Comparison of ENCODE assay signal across 1 cellular context in genomic region chr3:29331830-29332637, GRCh38.
TF ChIP-seq lines count a peak whose summit lies in the region.

No MANE protein-coding gene starts in this region.

TF ChIP-seq in GM23338, 12 proteins besides CTCF, POLR2A, EP300 and RAD21 (continued from another document):
- TF ChIP-seq ZNF462 (CRISPR knock-in tag; IDR thresholded peaks at IDR 0.05) (no peak), POLR2AphosphoS5 (IDR thresholded peaks at IDR 0.05; ENCODE audit: low read depth) (no peak), ETS1 (IDR thresholded peaks at IDR 0.05) (no peak), NANOG (IDR thresholded peaks at IDR 0.05; ENCODE audit: borderline replicate concordance) (no peak)
- TF ChIP-seq, protein P1, sequence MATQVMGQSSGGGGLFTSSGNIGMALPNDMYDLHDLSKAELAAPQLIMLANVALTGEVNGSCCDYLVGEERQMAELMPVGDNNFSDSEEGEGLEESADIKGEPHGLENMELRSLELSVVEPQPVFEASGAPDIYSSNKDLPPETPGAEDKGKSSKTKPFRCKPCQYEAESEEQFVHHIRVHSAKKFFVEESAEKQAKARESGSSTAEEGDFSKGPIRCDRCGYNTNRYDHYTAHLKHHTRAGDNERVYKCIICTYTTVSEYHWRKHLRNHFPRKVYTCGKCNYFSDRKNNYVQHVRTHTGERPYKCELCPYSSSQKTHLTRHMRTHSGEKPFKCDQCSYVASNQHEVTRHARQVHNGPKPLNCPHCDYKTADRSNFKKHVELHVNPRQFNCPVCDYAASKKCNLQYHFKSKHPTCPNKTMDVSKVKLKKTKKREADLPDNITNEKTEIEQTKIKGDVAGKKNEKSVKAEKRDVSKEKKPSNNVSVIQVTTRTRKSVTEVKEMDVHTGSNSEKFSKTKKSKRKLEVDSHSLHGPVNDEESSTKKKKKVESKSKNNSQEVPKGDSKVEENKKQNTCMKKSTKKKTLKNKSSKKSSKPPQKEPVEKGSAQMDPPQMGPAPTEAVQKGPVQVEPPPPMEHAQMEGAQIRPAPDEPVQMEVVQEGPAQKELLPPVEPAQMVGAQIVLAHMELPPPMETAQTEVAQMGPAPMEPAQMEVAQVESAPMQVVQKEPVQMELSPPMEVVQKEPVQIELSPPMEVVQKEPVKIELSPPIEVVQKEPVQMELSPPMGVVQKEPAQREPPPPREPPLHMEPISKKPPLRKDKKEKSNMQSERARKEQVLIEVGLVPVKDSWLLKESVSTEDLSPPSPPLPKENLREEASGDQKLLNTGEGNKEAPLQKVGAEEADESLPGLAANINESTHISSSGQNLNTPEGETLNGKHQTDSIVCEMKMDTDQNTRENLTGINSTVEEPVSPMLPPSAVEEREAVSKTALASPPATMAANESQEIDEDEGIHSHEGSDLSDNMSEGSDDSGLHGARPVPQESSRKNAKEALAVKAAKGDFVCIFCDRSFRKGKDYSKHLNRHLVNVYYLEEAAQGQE (IDR thresholded peaks at IDR 0.05; ENCODE audit: unreplicated experiment): no peak
